In genomic region chr13:113338451-113338850, GRCh38 we compare ENCODE assay signal across 28 cellular contexts. TPM values are rescaled to one million over a fixed set of nuclear protein-coding genes. Genes with fewer than 3 reads are reported as not detected.
"Had no signal": no experiment of that assay in that cellular context is flagged by ENCODE, and none has a peak within 500 bp of the region (broad histone marks: within the 10 kb centered on the region; RNA-seq: fewer than 3 reads in every experiment).

No MANE protein-coding gene starts in this region.

- DNase-seq: colonic mucosa; effector CD8-positive, alpha-beta T cell; foreskin keratinocyte; left cardiac atrium; natural killer cell; stimulated activated CD4-positive, alpha-beta T cell treated with anti-CD3 and anti-CD28 coated beads, Interleukin-2, amount 100 ng/mL, for 24 hours; stimulated activated CD4-positive, alpha-beta T cell treated with anti-CD3 and anti-CD28 coated beads, Interleukin-4, amount 100 ng/mL, for 24 hours; stimulated activated naive CD8-positive, alpha-beta T cell treated with anti-CD3 and anti-CD28 coated beads, Interleukin-15, Interleukin-2, amounts not matched to agents 100 U/mL and 50 U/mL, for 24 hours; substantia nigra; uterus had no signal

- H3K27ac Mint-ChIP-seq: dendritic cell treated with granulocyte-macrophage colony-stimulating factor and Interleukin-4, amounts not matched to agents 40 ng/mL and 50 ng/mL, for 4 days; memory B cell; natural killer cell; progenitor cell of endocrine pancreas; stimulated activated memory B cell treated with anti-CD40 and anti-IgM and Interleukin-4, amounts not matched to agents 10 μg/mL and 1 μg/mL and 100 μg/mL, for 72 hours had no signal

- H3K27me3 Mint-ChIP-seq: progenitor cell of endocrine pancreas had no signal

- H3K4me3 Mint-ChIP-seq: dendritic cell treated with granulocyte-macrophage colony-stimulating factor and Interleukin-4, amounts not matched to agents 40 ng/mL and 50 ng/mL, for 4 days; memory B cell; natural killer cell; stimulated activated memory B cell treated with anti-CD40 and anti-IgM and Interleukin-4, amounts not matched to agents 10 μg/mL and 1 μg/mL and 100 μg/mL, for 72 hours had no signal

- H3K9me3 Mint-ChIP-seq: dendritic cell treated with granulocyte-macrophage colony-stimulating factor and Interleukin-4, amounts not matched to agents 40 ng/mL and 50 ng/mL, for 4 days; memory B cell; natural killer cell; stimulated activated memory B cell treated with anti-CD40 and anti-IgM and Interleukin-4, amounts not matched to agents 10 μg/mL and 1 μg/mL and 100 μg/mL, for 72 hours had no signal

- H2AFZ ChIP-seq: hepatocyte, parathyroid adenoma had no signal

- H3K79me2 ChIP-seq: hepatocyte, parathyroid adenoma had no signal

- H3K4me1 ChIP-seq: colonic mucosa, esophagus muscularis mucosa, foreskin keratinocyte, gastroesophageal sphincter, heart left ventricle, left lung, parathyroid adenoma, tibial nerve, upper lobe of left lung, uterus had no signal

- H3K4me3 ChIP-seq: colonic mucosa, esophagus muscularis mucosa, gastroesophageal sphincter, heart left ventricle, hepatocyte, left lung, lung, smooth muscle cell, thoracic aorta, tibial nerve, upper lobe of left lung, uterus had no signal

- ATAC-seq: foreskin keratinocyte; gastroesophageal sphincter; left cardiac atrium; left lung; natural killer cell; sciatic nerve; stimulated activated memory B cell treated with anti-CD40 and anti-IgM and Interleukin-4, amounts not matched to agents 10 μg/mL and 1 μg/mL and 100 μg/mL, for 72 hours; stimulated activated naive CD8-positive, alpha-beta T cell treated with anti-CD3 and anti-CD28 coated beads, Interleukin-15, Interleukin-2, amounts not matched to agents 100 U/mL and 50 U/mL, for 24 hours had no signal

- H3K36me3 Mint-ChIP-seq: memory B cell; natural killer cell; stimulated activated memory B cell treated with anti-CD40 and anti-IgM and Interleukin-4, amounts not matched to agents 10 μg/mL and 1 μg/mL and 100 μg/mL, for 72 hours had no signal

- H3K9me3 ChIP-seq: colonic mucosa, esophagus muscularis mucosa, gastroesophageal sphincter, heart left ventricle, left lung, neutrophil, thoracic aorta, tibial nerve, upper lobe of left lung, uterus had no signal

- H3K4me1 Mint-ChIP-seq: memory B cell; natural killer cell; stimulated activated memory B cell treated with anti-CD40 and anti-IgM and Interleukin-4, amounts not matched to agents 10 μg/mL and 1 μg/mL and 100 μg/mL, for 72 hours had no signal

- H3K4me2 ChIP-seq: hepatocyte, smooth muscle cell had no signal

- H3K27me3 ChIP-seq: colonic mucosa, esophagus muscularis mucosa, foreskin keratinocyte, gastroesophageal sphincter, heart left ventricle, hepatocyte, left lung, neutrophil, tibial nerve, upper lobe of left lung, uterus had no signal

- H3K9ac ChIP-seq: parathyroid adenoma had no signal

- H3K36me3 ChIP-seq: colonic mucosa, heart left ventricle, left lung, neutrophil, thoracic aorta, uterus had no signal

- H3K27ac ChIP-seq: colonic mucosa, esophagus muscularis mucosa, foreskin keratinocyte, gastroesophageal sphincter, heart left ventricle, hepatocyte, left lung, neutrophil, parathyroid adenoma, thoracic aorta, tibial nerve, upper lobe of left lung, uterus had no signal

RNA-seq across cellular contexts. Expression of gene GRTP1, which starts 25.5 kb away (rescaled TPM):
- total RNA-seq: endothelial cell of umbilical vein, natural killer cell had no signal
- polyA plus RNA-seq: endothelial cell of umbilical vein had no signal
